27 cellular contexts compared by ENCODE assay signal in genomic region chr11:44138980-44139379, GRCh38.
"Had no signal": no experiment of that assay in that cellular context is flagged by ENCODE, and none has a peak within 500 bp of the region (broad histone marks: within the 10 kb centered on the region; RNA-seq: fewer than 3 reads in every experiment).

No MANE protein-coding gene starts in this region.

- H3K27ac ChIP-seq: dorsolateral prefrontal cortex, hepatocyte, neutrophil, right lobe of liver, skin epidermis, WERI-Rb-1 had no signal

- DNase-seq: activated CD4-positive, alpha-beta memory T cell treated with anti-CD3 and anti-CD28 coated beads for 36 hours; activated CD4-positive, alpha-beta T cell treated with anti-CD3 and anti-CD28 coated beads for 48 hours; activated CD8-positive, alpha-beta memory T cell treated with anti-CD3 and anti-CD28 coated beads, Interleukin-2, amount 50 U/mL, for 4 hours; activated gamma-delta T cell treated with Interleukin-2 at 50 U/mL for 16 hours; activated naive CD4-positive, alpha-beta T cell treated with anti-CD3 and anti-CD28 coated beads, Interleukin-2, amount 50 U/mL, for 16 hours; activated T-cell treated with anti-CD3 and anti-CD28 coated beads, Interleukin-2, amount 50 U/mL, for 24 hours; amniotic stem cell; dorsolateral prefrontal cortex; effector memory CD4-positive, alpha-beta T cell; gastrocnemius medialis; glutamatergic neuron; islet precursor cell; natural killer cell; right lobe of liver; stimulated activated CD4-positive, alpha-beta T cell treated with anti-CD3 and anti-CD28 coated beads, Interleukin-12 subunit alpha, Interleukin-12 subunit beta, amount 100 ng/mL, for 4 hours; stimulated activated CD4-positive, alpha-beta T cell treated with anti-CD3 and anti-CD28 coated beads, Interleukin-4, amount 100 ng/mL, for 1 hour; substantia nigra; SW 1271; T-helper 9 cell; thyroid gland; WERI-Rb-1 had no signal

- H3K9me3 ChIP-seq: gastrocnemius medialis, neutrophil, right lobe of liver, thyroid gland had no signal

- H3K36me3 ChIP-seq: gastrocnemius medialis, right lobe of liver, thyroid gland had no signal

- H3K27me3 ChIP-seq: dorsolateral prefrontal cortex, gastrocnemius medialis, hepatocyte, neutrophil, right lobe of liver, thyroid gland had no signal

- H3K4me3 ChIP-seq: coronary artery, dorsolateral prefrontal cortex, gastrocnemius medialis, hepatocyte, right lobe of liver, skin epidermis, thyroid gland had no signal

- H2AFZ ChIP-seq: hepatocyte had no signal

- H3K79me2 ChIP-seq: hepatocyte had no signal

- ATAC-seq: activated CD4-positive, CD25-positive, alpha-beta regulatory T cell treated with anti-CD3 and anti-CD28 coated beads, Interleukin-2, amount 50 U/mL, for 24 hours; activated T-helper 17 cell treated with anti-CD3 and anti-CD28 coated beads, Interleukin-2, amount 50 U/mL, for 72 hours; gastrocnemius medialis; natural killer cell; right lobe of liver had no signal
